ENCODE assay signal across 8 cellular contexts in the genomic region with DNA sequence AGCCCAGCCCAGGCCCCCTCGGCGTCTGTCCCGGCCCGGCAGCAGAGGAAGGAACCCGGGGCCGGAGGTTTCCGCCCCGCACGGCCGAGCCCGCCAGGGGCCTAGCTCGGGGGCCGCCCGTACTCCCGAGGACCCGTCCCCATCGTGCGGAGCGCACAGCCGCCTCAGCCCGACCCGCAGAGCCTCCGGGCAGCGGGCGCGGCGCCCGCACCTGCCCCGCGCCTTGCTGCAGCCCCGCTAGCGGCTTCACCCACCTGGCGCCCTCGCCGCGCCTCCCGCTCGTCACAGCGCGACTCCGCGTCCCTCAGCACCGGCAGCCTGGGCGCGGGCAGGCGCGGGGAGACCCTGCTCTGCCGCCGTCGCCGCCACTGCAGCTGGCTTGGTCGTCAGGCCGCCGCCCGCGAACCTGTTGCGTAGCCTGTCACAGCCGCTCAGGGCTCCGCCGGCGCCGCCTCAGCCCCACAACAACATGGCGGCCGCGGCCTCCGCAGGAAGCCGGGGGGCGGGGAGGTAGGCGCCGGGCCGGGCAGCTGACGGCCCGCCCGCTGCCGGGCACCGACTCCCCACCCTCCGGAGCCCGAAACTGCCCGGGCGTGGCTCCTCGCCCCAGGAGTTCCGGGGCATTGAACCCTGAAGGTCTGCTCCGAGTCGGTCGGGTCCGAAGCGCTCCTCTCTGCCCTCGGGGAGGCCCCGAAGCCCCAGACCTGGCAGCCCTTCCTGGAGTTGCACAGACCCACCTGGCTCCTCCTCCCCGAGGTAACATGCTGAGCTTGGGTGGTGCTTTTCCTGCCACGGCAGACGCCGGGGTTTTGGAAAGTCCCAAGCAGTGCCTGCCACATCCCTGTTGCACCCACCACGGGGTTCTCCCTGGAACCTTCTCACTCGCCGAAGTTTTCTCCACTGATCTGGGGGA. TPM values are rescaled to one million over a fixed set of nuclear protein-coding genes. Genes with fewer than 3 reads are reported as not detected.
DNase-seq lines count a peak whose midpoint lies in the region; ATAC-seq and TF ChIP-seq lines count a peak whose summit lies in the region.

ITSN2 (minus strand) TSS at position 487 of the 913 bp plus-strand sequence. CDS start 32,454 bp downstream, outside the sequence.

- DNase-seq in AG10803 (ENCODE audit: low read depth) (peak; percentile 64), NCI-H460 (ENCODE audit: extremely low read depth, low read depth) (peak; percentile 66), coronary artery (ENCODE audit: low spot score) (peak; percentile 89), left kidney (ENCODE audit: low read depth, low spot score) (peak; percentile 92)
- peak; percentile 95 for DNase-seq in activated CD4-positive, alpha-beta T cell treated with anti-CD3 and anti-CD28 coated beads, Interleukin-2, amount 10 ng/mL, durations not matched to agents 24 days and 14 days
- peak; percentile 81 to 86 for DNase-seq in stimulated activated CD4-positive, alpha-beta T cell treated with anti-CD3 and anti-CD28 coated beads, Interleukin-2, amount 100 ng/mL, for 24 hours

- peaks cover 23% of the 10 kb centered on the region for H3K4me1 Mint-ChIP-seq in activated CD4-positive, alpha-beta T cell treated with anti-CD3 and anti-CD28 coated beads, Interleukin-2, amount 10 ng/mL, durations not matched to agents 24 days and 14 days

- H3K27ac ChIP-seq in coronary artery = peak within 1 kb of the TSS; percentile 96 to 99

- H3K27ac Mint-ChIP-seq in activated CD4-positive, alpha-beta T cell treated with anti-CD3 and anti-CD28 coated beads, Interleukin-2, amount 10 ng/mL, durations not matched to agents 24 days and 14 days = peak within 1 kb of the TSS; percentile 90

- H3K4me3 ChIP-seq in AG10803 (ENCODE audit: low read length) (peak within 1 kb of the TSS; percentile 79), coronary artery (peak within 1 kb of the TSS; percentile 100)

- intact Hi-C loops in activated CD4-positive, alpha-beta T cell treated with anti-CD3 and anti-CD28 coated beads, Interleukin-2, amount 10 ng/mL, durations not matched to agents 24 days and 14 days (cut with micrococcal nuclease) = loop anchor here (2.0 kb wide), 1 partner anchor 16 kb away; no protein-coding TSS in a partner anchor

- H3K27me3 Mint-ChIP-seq in activated CD4-positive, alpha-beta T cell treated with anti-CD3 and anti-CD28 coated beads, Interleukin-2, amount 10 ng/mL, durations not matched to agents 24 days and 14 days = no peaks in the 10 kb centered on the region

- H3K4me3 Mint-ChIP-seq in activated CD4-positive, alpha-beta T cell treated with anti-CD3 and anti-CD28 coated beads, Interleukin-2, amount 10 ng/mL, durations not matched to agents 24 days and 14 days = peak within 1 kb of the TSS; percentile 88

- peak; percentile 86 for ATAC-seq in GM18907 (IDR thresholded peaks at IDR 0.05; ENCODE audit: unreplicated experiment)
- peak; percentile 76 for ATAC-seq in HG03135 (IDR thresholded peaks at IDR 0.05; ENCODE audit: unreplicated experiment)

- H3K36me3 Mint-ChIP-seq in activated CD4-positive, alpha-beta T cell treated with anti-CD3 and anti-CD28 coated beads, Interleukin-2, amount 10 ng/mL, durations not matched to agents 24 days and 14 days (ENCODE audit: low read depth) = peaks cover 6% of the 10 kb centered on the region

- H3K9me3 Mint-ChIP-seq in activated CD4-positive, alpha-beta T cell treated with anti-CD3 and anti-CD28 coated beads, Interleukin-2, amount 10 ng/mL, durations not matched to agents 24 days and 14 days = no peaks in the 10 kb centered on the region

- TF ChIP-seq CTCF in AG10803 (conservative IDR thresholded peaks at IDR 0.05; ENCODE audit: low read length) (no peak), coronary artery (IDR thresholded peaks at IDR 0.05) (no peak)

RNA-seq across cellular contexts. Expression of gene ITSN2, which starts in this region (rescaled TPM):
- total RNA-seq in NCI-H460 (2014; rRNA removed; shearing (Covaris generic)) = 23.2 and 29.0 TPM in 2 replicates
- 23.9 and 32.7 TPM in 2 replicates for polyA plus RNA-seq in NCI-H460 (2014; cell fraction: nucleus; rRNA removed)
- 53.0 and 55.7 TPM in 2 replicates for total RNA-seq in activated CD4-positive, alpha-beta T cell treated with anti-CD3 and anti-CD28 coated beads, Interleukin-2, amount 10 ng/mL, durations not matched to agents 24 days and 14 days

Comparison
In these comparisons a context has a peak if more than half of its experiments do, and no peak if none do; other contexts are left out.
1. Peak in every context shown above with its lines: DNase-seq, ATAC-seq, H3K4me3 ChIP-seq and H3K27ac ChIP-seq.